In the genomic region with DNA sequence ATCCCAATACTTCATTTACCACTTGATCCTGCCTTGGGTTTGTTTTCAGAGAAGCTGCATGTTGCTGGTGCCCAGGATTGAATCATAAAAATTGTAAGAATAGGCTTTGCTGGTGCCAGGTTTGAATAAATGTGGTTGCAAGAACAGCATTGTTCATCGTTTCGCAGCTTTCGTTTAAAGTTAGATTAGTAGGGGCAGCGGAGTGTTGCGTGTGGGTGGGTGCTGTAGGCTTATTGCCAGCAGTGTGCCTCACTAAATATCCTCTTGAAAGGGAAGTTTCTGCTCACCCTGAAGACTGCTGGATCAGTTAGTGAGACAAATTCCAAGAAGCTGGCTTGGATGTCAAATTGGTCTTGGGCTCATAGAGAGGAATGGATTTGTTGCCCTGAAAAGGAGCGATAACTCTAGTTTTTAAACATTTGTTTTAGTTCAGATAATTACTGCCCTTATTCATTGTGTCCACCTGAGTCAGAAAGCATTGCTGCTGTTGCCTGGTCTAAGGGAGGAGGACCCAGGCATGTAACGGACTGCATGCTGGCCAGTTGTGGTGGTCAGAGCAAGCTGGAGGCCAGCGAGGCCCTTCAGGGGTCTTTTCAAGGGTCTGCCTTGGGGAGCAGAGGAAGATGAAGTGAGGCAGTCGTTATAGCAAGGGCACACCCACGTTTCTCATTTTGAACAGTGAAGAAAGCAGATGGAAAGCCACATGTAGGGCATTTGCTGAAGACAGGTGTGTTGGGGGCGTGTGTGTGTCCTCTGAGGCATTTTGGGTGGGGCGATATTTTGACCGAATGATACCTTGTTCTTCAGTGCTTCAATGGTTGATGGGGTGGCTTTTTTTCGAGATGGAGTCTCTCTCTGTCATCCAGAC, we compare ENCODE assay signal across 1 cellular context.
TF ChIP-seq lines count a peak whose summit lies in the region.

No MANE protein-coding gene starts in this region.

TF ChIP-seq in SK-N-SH treated with all-trans-retinoic acid at 6 μM for 48 hours, 23 proteins besides CTCF, POLR2A, EP300 and RAD21 (continued from another document):
- TF ChIP-seq, protein P1, sequence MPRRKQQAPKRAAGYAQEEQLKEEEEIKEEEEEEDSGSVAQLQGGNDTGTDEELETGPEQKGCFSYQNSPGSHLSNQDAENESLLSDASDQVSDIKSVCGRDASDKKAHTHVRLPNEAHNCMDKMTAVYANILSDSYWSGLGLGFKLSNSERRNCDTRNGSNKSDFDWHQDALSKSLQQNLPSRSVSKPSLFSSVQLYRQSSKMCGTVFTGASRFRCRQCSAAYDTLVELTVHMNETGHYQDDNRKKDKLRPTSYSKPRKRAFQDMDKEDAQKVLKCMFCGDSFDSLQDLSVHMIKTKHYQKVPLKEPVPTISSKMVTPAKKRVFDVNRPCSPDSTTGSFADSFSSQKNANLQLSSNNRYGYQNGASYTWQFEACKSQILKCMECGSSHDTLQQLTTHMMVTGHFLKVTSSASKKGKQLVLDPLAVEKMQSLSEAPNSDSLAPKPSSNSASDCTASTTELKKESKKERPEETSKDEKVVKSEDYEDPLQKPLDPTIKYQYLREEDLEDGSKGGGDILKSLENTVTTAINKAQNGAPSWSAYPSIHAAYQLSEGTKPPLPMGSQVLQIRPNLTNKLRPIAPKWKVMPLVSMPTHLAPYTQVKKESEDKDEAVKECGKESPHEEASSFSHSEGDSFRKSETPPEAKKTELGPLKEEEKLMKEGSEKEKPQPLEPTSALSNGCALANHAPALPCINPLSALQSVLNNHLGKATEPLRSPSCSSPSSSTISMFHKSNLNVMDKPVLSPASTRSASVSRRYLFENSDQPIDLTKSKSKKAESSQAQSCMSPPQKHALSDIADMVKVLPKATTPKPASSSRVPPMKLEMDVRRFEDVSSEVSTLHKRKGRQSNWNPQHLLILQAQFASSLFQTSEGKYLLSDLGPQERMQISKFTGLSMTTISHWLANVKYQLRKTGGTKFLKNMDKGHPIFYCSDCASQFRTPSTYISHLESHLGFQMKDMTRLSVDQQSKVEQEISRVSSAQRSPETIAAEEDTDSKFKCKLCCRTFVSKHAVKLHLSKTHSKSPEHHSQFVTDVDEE (CRISPR knock-in tag; IDR thresholded peaks at IDR 0.05): no peak
- no peak for TF ChIP-seq ZNF565 (CRISPR knock-in tag; conservative IDR thresholded peaks at IDR 0.05; ENCODE audit: low read depth)
- no peak for TF ChIP-seq ZFP30 (CRISPR knock-in tag; IDR thresholded peaks at IDR 0.05)
